ENCODE assay signal across 14 cellular contexts in the genomic region with DNA sequence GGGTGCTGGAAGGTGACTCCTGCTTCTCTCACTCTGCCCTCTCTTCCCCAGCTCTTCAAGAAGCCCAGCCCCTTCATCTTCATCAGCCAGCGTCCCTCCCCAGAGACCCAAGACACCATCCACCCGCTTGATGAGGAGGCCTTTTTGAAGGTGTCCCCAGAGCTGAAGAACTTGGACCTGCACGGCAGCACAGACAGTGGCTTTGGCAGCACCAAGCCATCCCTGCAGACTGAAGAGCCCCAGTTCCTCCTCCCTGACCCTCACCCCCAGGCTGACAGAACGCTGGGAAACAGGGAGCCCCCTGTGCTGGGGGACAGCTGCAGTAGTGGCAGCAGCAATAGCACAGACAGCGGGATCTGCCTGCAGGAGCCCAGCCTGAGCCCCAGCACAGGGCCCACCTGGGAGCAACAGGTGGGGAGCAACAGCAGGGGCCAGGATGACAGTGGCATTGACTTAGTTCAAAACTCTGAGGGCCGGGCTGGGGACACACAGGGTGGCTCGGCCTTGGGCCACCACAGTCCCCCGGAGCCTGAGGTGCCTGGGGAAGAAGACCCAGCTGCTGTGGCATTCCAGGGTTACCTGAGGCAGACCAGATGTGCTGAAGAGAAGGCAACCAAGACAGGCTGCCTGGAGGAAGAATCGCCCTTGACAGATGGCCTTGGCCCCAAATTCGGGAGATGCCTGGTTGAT. TPM values are rescaled to one million over a fixed set of nuclear protein-coding genes. Genes with fewer than 3 reads are reported as not detected.
DNase-seq lines count a peak whose midpoint lies in the region; ATAC-seq lines count a peak whose summit lies in the region.
"Had no signal": no experiment of that assay in that cellular context is flagged by ENCODE, and none has a peak within 500 bp of the region (broad histone marks: within the 10 kb centered on the region; RNA-seq: fewer than 3 reads in every experiment).

No MANE protein-coding gene starts in this region.

- peaks cover 7% of the 10 kb centered on the region for H3K9me3 Mint-ChIP-seq in T-helper 1 cell treated with Interleukin-12 subunit alpha and Interleukin-12 subunit beta and Interleukin-4 antibody, amounts not matched to agents 30 μg/mL and 1 μg/mL, for 36 hours
- no peaks in the 10 kb centered on the region for H3K9me3 Mint-ChIP-seq in activated naive CD8-positive, alpha-beta T cell (ENCODE audit: low read depth)
- H3K9me3 Mint-ChIP-seq in natural killer cell treated with Interleukin-12 subunit alpha and Interleukin-12 subunit beta and Interleukin-15 and Interleukin-18, amount 100 ng/mL, for 72 hours, result peaks cover 5% of the 10 kb centered on the region
- H3K9me3 Mint-ChIP-seq: type B pancreatic cell had no signal

- H3K36me3 Mint-ChIP-seq in T-helper 1 cell treated with Interleukin-12 subunit alpha and Interleukin-12 subunit beta and Interleukin-4 antibody, amounts not matched to agents 30 μg/mL and 1 μg/mL, for 36 hours (ENCODE audit: low read depth), result peaks cover 79% of the 10 kb centered on the region
- H3K36me3 Mint-ChIP-seq in activated naive CD8-positive, alpha-beta T cell, result peaks cover 25% of the 10 kb centered on the region
- H3K36me3 Mint-ChIP-seq in natural killer cell treated with Interleukin-12 subunit alpha and Interleukin-12 subunit beta and Interleukin-15 and Interleukin-18, amount 100 ng/mL, for 72 hours, result peaks cover 28% of the 10 kb centered on the region
- H3K36me3 Mint-ChIP-seq: type B pancreatic cell had no signal

- peak; percentile 5 for ATAC-seq in HG03432 (IDR thresholded peaks at IDR 0.05; ENCODE audit: unreplicated experiment)
- no peak for ATAC-seq in natural killer cell treated with Interleukin-12 subunit alpha and Interleukin-12 subunit beta and Interleukin-15 and Interleukin-18, amount 100 ng/mL, for 72 hours

- DNase-seq in T-helper 1 cell (no peak), GM19240 (ENCODE audit: insufficient read length, low spot score) (no peak), NCI-H1436 treated with DMSO at 0.1 percent for 48 hours (lab: John Stamatoyannopoulos, UW) (no peak), middle frontal gyrus (ENCODE audit: extremely low spot score, low spot score) (no peak)
- no peak for DNase-seq in natural killer cell treated with Interleukin-12 subunit alpha and Interleukin-12 subunit beta and Interleukin-15 and Interleukin-18, amount 100 ng/mL, for 72 hours (ENCODE audit: low spot score)
- DNase-seq: left ventricle myocardium inferior; NCI-H1417 treated with DMSO at 0.1 percent for 48 hours; stimulated activated CD4-positive, alpha-beta T cell treated with anti-CD3 and anti-CD28 coated beads, Interleukin-4, amount 100 ng/mL, for 4 hours had no signal

- H3K4me1 Mint-ChIP-seq in T-helper 1 cell treated with Interleukin-12 subunit alpha and Interleukin-12 subunit beta and Interleukin-4 antibody, amounts not matched to agents 30 μg/mL and 1 μg/mL, for 36 hours (ENCODE audit: low read depth), result peaks cover 76% of the 10 kb centered on the region
- peaks cover 82% of the 10 kb centered on the region for H3K4me1 Mint-ChIP-seq in activated naive CD8-positive, alpha-beta T cell (ENCODE audit: low read depth)
- peaks cover 66 to 74% of the 10 kb centered on the region in 2 donors for H3K4me1 Mint-ChIP-seq in natural killer cell treated with Interleukin-12 subunit alpha and Interleukin-12 subunit beta and Interleukin-15 and Interleukin-18, amount 100 ng/mL, for 72 hours (ENCODE audit: low read depth in 2 of 2)

- H3K4me3 Mint-ChIP-seq in T-helper 1 cell treated with Interleukin-12 subunit alpha and Interleukin-12 subunit beta and Interleukin-4 antibody, amounts not matched to agents 30 μg/mL and 1 μg/mL, for 36 hours, result no peak overlapping the region
- H3K4me3 Mint-ChIP-seq in activated naive CD8-positive, alpha-beta T cell, result peak overlapping the region; percentile 30
- H3K4me3 Mint-ChIP-seq in natural killer cell treated with Interleukin-12 subunit alpha and Interleukin-12 subunit beta and Interleukin-15 and Interleukin-18, amount 100 ng/mL, for 72 hours, result peak overlapping the region; percentile 80
- H3K4me3 Mint-ChIP-seq: type B pancreatic cell had no signal

- no peaks in the 10 kb centered on the region for H3K27me3 Mint-ChIP-seq in T-helper 1 cell treated with Interleukin-12 subunit alpha and Interleukin-12 subunit beta and Interleukin-4 antibody, amounts not matched to agents 30 μg/mL and 1 μg/mL, for 36 hours (ENCODE audit: low read depth)
- no peaks in the 10 kb centered on the region for H3K27me3 Mint-ChIP-seq in activated naive CD8-positive, alpha-beta T cell
- no peaks in the 10 kb centered on the region for H3K27me3 Mint-ChIP-seq in natural killer cell treated with Interleukin-12 subunit alpha and Interleukin-12 subunit beta and Interleukin-15 and Interleukin-18, amount 100 ng/mL, for 72 hours

- peak overlapping the region; percentile 73 for H3K27ac Mint-ChIP-seq in T-helper 1 cell treated with Interleukin-12 subunit alpha and Interleukin-12 subunit beta and Interleukin-4 antibody, amounts not matched to agents 30 μg/mL and 1 μg/mL, for 36 hours
- peak overlapping the region; percentile 87 for H3K27ac Mint-ChIP-seq in activated naive CD8-positive, alpha-beta T cell
- H3K27ac Mint-ChIP-seq in natural killer cell treated with Interleukin-12 subunit alpha and Interleukin-12 subunit beta and Interleukin-15 and Interleukin-18, amount 100 ng/mL, for 72 hours, result peak overlapping the region; percentile 88 to 94
- H3K27ac Mint-ChIP-seq: type B pancreatic cell had no signal

RNA-seq across cellular contexts. Expression of gene IL10RA, which starts 12.6 kb away (rescaled TPM):
- 10 to 100 TPM; 59.8 to 83.6 TPM for total RNA-seq in natural killer cell treated with Interleukin-12 subunit alpha and Interleukin-12 subunit beta and Interleukin-15 and Interleukin-18, amount 100 ng/mL, for 72 hours
- total RNA-seq: LHCN-M2, myocyte had no signal
